Comparison of ENCODE assay signal across 32 cellular contexts in genomic region chr7:23158546-23158945, GRCh38.
"Had no signal": no experiment of that assay in that cellular context is flagged by ENCODE, and none has a peak within 500 bp of the region (broad histone marks: within the 10 kb centered on the region; RNA-seq: fewer than 3 reads in every experiment).

No MANE protein-coding gene starts in this region.

- H3K36me3 Mint-ChIP-seq: activated naive CD4-positive, alpha-beta T cell treated with anti-CD3 and anti-CD28 coated beads, Interleukin-2, amount 50 U/mL, for 72 hours had no signal

- ATAC-seq: activated CD8-positive, alpha-beta T cell treated with anti-CD3 and anti-CD28 coated beads for 36 hours; activated naive CD4-positive, alpha-beta T cell treated with anti-CD3 and anti-CD28 coated beads, Interleukin-2, amount 50 U/mL, for 72 hours; activated T-cell treated with anti-CD3 and anti-CD28 coated beads, Interleukin-2, amount 50 U/mL, for 4 hours; activated T-cell treated with anti-CD3 and anti-CD28 coated beads, Interleukin-2, amount 50 U/mL, for 72 hours; activated T-helper 17 cell treated with anti-CD3 and anti-CD28 coated beads, Interleukin-2, amount 50 U/mL, for 72 hours; body of pancreas had no signal

- H3K4me1 Mint-ChIP-seq: activated B cell treated with CpG ODN at 0.5 μM for 24 hours; activated naive CD8-positive, alpha-beta T cell treated with anti-CD3 and anti-CD28 coated beads for 36 hours; activated T-helper 17 cell treated with anti-CD3 and anti-CD28 coated beads, Interleukin-2, amount 50 U/mL, for 72 hours had no signal

- DNase-seq: activated B cell treated with CpG ODN at 0.5 μM for 24 hours; activated CD4-positive, alpha-beta memory T cell treated with anti-CD3 and anti-CD28 coated beads for 36 hours; activated CD4-positive, alpha-beta T cell treated with anti-CD3 and anti-CD28 coated beads for 48 hours; activated CD4-positive, alpha-beta T cell treated with anti-CD3 and anti-CD28 coated beads, Interleukin-2, amount 50 U/mL, for 1 hour; activated CD4-positive, alpha-beta T cell treated with anti-CD3 and anti-CD28 coated beads, Interleukin-2, amount 50 U/mL, for 4 hours; activated CD4-positive, CD25-positive, alpha-beta regulatory T cell treated with anti-CD3 and anti-CD28 coated beads, Interleukin-2, amount 50 U/mL, for 72 hours; activated CD8-positive, alpha-beta memory T cell treated with anti-CD3 and anti-CD28 coated beads, Interleukin-2, amount 50 U/mL, for 4 hours; activated CD8-positive, alpha-beta T cell treated with anti-CD3 and anti-CD28 coated beads for 36 hours; activated effector memory CD4-positive, alpha-beta T cell treated with anti-CD3 and anti-CD28 coated beads, Interleukin-2, amount 50 U/mL, for 16 hours; activated gamma-delta T cell treated with Interleukin-2 at 50 U/mL for 16 hours; activated naive CD4-positive, alpha-beta T cell; activated naive CD4-positive, alpha-beta T cell treated with anti-CD3 and anti-CD28 coated beads for 36 hours; activated naive CD4-positive, alpha-beta T cell treated with anti-CD3 and anti-CD28 coated beads, Interleukin-2, amount 50 U/mL, for 16 hours; activated naive CD8-positive, alpha-beta T cell treated with anti-CD3 and anti-CD28 coated beads for 36 hours; activated T-cell treated with anti-CD3 and anti-CD28 coated beads for 4 hours; activated T-cell treated with anti-CD3 and anti-CD28 coated beads, Interleukin-2, amount 50 U/mL, for 1 hour; activated T-cell treated with anti-CD3 and anti-CD28 coated beads, Interleukin-2, amount 50 U/mL, for 4 hours; activated T-cell treated with anti-CD3 and anti-CD28 coated beads, Interleukin-2, amount 50 U/mL, for 72 hours; adrenal gland; amniotic stem cell; aorta; body of pancreas; brain microvascular endothelial cell; central memory CD4-positive, alpha-beta T cell; T-helper 1 cell; T-helper 2 cell; T-helper 9 cell had no signal

- H3K9me3 Mint-ChIP-seq: activated B cell treated with CpG ODN at 0.5 μM for 24 hours; activated CD4-positive, alpha-beta memory T cell treated with anti-CD3 and anti-CD28 coated beads for 36 hours; activated CD8-positive, alpha-beta T cell treated with anti-CD3 and anti-CD28 coated beads for 36 hours; activated naive CD4-positive, alpha-beta T cell treated with anti-CD3 and anti-CD28 coated beads for 36 hours; activated naive CD4-positive, alpha-beta T cell treated with anti-CD3 and anti-CD28 coated beads, Interleukin-2, amount 50 U/mL, for 72 hours; activated naive CD8-positive, alpha-beta T cell treated with anti-CD3 and anti-CD28 coated beads for 36 hours; activated T-cell treated with anti-CD3 and anti-CD28 coated beads, Interleukin-2, amount 50 U/mL, for 4 hours; activated T-cell treated with anti-CD3 and anti-CD28 coated beads, Interleukin-2, amount 50 U/mL, for 72 hours; activated T-helper 1 cell treated with anti-CD3 and anti-CD28 coated beads, Interleukin-12 subunit alpha, Interleukin-12 subunit beta, Interleukin-2, Interleukin-4 antibody, amounts not matched to agents 30 ng/mL and 10 ng/mL and 1 ng/mL, durations not matched to agents 14 hours and 24 hours and 36 hours; activated T-helper 17 cell treated with anti-CD3 and anti-CD28 coated beads, Interleukin-2, amount 50 U/mL, for 72 hours; T-helper 1 cell treated with Interleukin-12 subunit alpha and Interleukin-12 subunit beta and Interleukin-4 antibody, amounts not matched to agents 30 μg/mL and 1 μg/mL, for 36 hours; T-helper 2 cell treated with Interferon-gamma antibody and Interleukin-4, amounts not matched to agents 5 μg/mL and 100 μg/mL, for 36 hours had no signal

- H3K4me3 Mint-ChIP-seq: activated B cell treated with CpG ODN at 0.5 μM for 24 hours; activated CD4-positive, alpha-beta memory T cell treated with anti-CD3 and anti-CD28 coated beads for 36 hours; activated CD8-positive, alpha-beta T cell treated with anti-CD3 and anti-CD28 coated beads for 36 hours; activated naive CD4-positive, alpha-beta T cell treated with anti-CD3 and anti-CD28 coated beads for 36 hours; activated naive CD8-positive, alpha-beta T cell treated with anti-CD3 and anti-CD28 coated beads for 36 hours; activated T-cell treated with anti-CD3 and anti-CD28 coated beads, Interleukin-2, amount 50 U/mL, for 4 hours; activated T-cell treated with anti-CD3 and anti-CD28 coated beads, Interleukin-2, amount 50 U/mL, for 72 hours; activated T-helper 1 cell treated with anti-CD3 and anti-CD28 coated beads, Interleukin-12 subunit alpha, Interleukin-12 subunit beta, Interleukin-2, Interleukin-4 antibody, amounts not matched to agents 30 ng/mL and 10 ng/mL and 1 ng/mL, durations not matched to agents 14 hours and 24 hours and 36 hours; activated T-helper 17 cell treated with anti-CD3 and anti-CD28 coated beads, Interleukin-2, amount 50 U/mL, for 72 hours; T-helper 1 cell treated with Interleukin-12 subunit alpha and Interleukin-12 subunit beta and Interleukin-4 antibody, amounts not matched to agents 30 μg/mL and 1 μg/mL, for 36 hours; T-helper 2 cell treated with Interferon-gamma antibody and Interleukin-4, amounts not matched to agents 5 μg/mL and 100 μg/mL, for 36 hours had no signal

- H3K27me3 Mint-ChIP-seq: activated B cell treated with CpG ODN at 0.5 μM for 24 hours; activated CD4-positive, alpha-beta memory T cell treated with anti-CD3 and anti-CD28 coated beads for 36 hours; activated CD8-positive, alpha-beta T cell treated with anti-CD3 and anti-CD28 coated beads for 36 hours; activated naive CD8-positive, alpha-beta T cell treated with anti-CD3 and anti-CD28 coated beads for 36 hours; activated T-helper 17 cell treated with anti-CD3 and anti-CD28 coated beads, Interleukin-2, amount 50 U/mL, for 72 hours had no signal

- H3K27ac Mint-ChIP-seq: activated B cell treated with CpG ODN at 0.5 μM for 24 hours; activated CD4-positive, alpha-beta memory T cell treated with anti-CD3 and anti-CD28 coated beads for 36 hours; activated CD8-positive, alpha-beta T cell treated with anti-CD3 and anti-CD28 coated beads for 36 hours; activated naive CD4-positive, alpha-beta T cell treated with anti-CD3 and anti-CD28 coated beads for 36 hours; activated naive CD4-positive, alpha-beta T cell treated with anti-CD3 and anti-CD28 coated beads, Interleukin-2, amount 50 U/mL, for 72 hours; activated naive CD8-positive, alpha-beta T cell treated with anti-CD3 and anti-CD28 coated beads for 36 hours; activated T-cell treated with anti-CD3 and anti-CD28 coated beads, Interleukin-2, amount 50 U/mL, for 72 hours; activated T-helper 1 cell treated with anti-CD3 and anti-CD28 coated beads, Interleukin-12 subunit alpha, Interleukin-12 subunit beta, Interleukin-2, Interleukin-4 antibody, amounts not matched to agents 30 ng/mL and 10 ng/mL and 1 ng/mL, durations not matched to agents 14 hours and 24 hours and 36 hours; activated T-helper 17 cell treated with anti-CD3 and anti-CD28 coated beads, Interleukin-2, amount 50 U/mL, for 72 hours; T-helper 1 cell treated with Interleukin-12 subunit alpha and Interleukin-12 subunit beta and Interleukin-4 antibody, amounts not matched to agents 30 μg/mL and 1 μg/mL, for 36 hours; T-helper 2 cell treated with Interferon-gamma antibody and Interleukin-4, amounts not matched to agents 5 μg/mL and 100 μg/mL, for 36 hours had no signal
